9 cellular contexts compared by ENCODE assay signal in the genomic region with DNA sequence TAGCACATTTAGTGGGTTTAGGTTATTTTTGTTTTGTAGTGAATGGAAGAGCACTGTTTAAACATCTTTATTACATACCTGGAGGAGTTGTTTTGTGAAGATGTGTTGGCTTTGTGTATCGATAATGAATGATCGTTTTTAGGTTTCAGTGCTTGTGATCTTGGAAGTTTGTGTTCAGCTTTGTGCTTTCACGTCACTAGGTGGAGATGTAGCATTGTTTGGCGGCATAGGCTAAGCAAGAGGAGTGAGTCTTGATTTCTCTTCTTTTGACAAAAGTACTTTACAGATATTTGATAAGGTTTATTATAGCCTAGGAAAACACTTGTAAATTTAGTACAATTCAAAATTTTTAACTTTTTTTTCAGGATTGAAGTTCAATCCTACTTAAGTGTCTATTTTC. TPM values are rescaled to one million over a fixed set of nuclear protein-coding genes. Genes with fewer than 3 reads are reported as not detected.
DNase-seq lines count a peak whose midpoint lies in the region; ATAC-seq and TF ChIP-seq lines count a peak whose summit lies in the region.
"Had no signal": no experiment of that assay in that cellular context is flagged by ENCODE, and none has a peak within 500 bp of the region (broad histone marks: within the 10 kb centered on the region; RNA-seq: fewer than 3 reads in every experiment).

No MANE protein-coding gene starts in this region.

- peak; percentile 18 for DNase-seq in DMS114 treated with DMSO at 0.1 percent for 48 hours (lab: John Stamatoyannopoulos, UW; ENCODE audit: unreplicated experiment)
- peak; percentile 48 for DNase-seq in astrocyte of the hippocampus (ENCODE audit: low read depth, low spot score)
- peak; percentile 28 for DNase-seq in left kidney (ENCODE audit: low read depth, low spot score)
- no peak for DNase-seq in retina
- no peak for DNase-seq in occipital lobe (lab: John Stamatoyannopoulos, UW)
- DNase-seq: left ventricle myocardium superior had no signal

- no peak for TF ChIP-seq EP300 in Ishikawa (IDR thresholded peaks at IDR 0.05; ENCODE audit: borderline replicate concordance)

- ATAC-seq in HG03442 (IDR thresholded peaks at IDR 0.05; ENCODE audit: unreplicated experiment) (no peak), GM21786 (IDR thresholded peaks at IDR 0.05; ENCODE audit: unreplicated experiment) (no peak)
- ATAC-seq: left ventricle myocardium superior had no signal

- peak; percentile 36; the same call in 1 of the 2 replicates for TF ChIP-seq RAD21 in Ishikawa (IDR thresholded peaks at IDR 0.05; ENCODE audit: low read depth)

TF ChIP-seq in Ishikawa, 13 proteins besides CTCF, POLR2A, EP300 and RAD21:
- no peak for TF ChIP-seq REST (IDR thresholded peaks at IDR 0.05; ENCODE audit: low read depth)
- no peak for TF ChIP-seq ZBTB7A (IDR thresholded peaks at IDR 0.05; ENCODE audit: low read depth)
- no peak for TF ChIP-seq TAF1 (IDR thresholded peaks at IDR 0.05; ENCODE audit: low read depth)
- no peak for TF ChIP-seq EGR1 (IDR thresholded peaks at IDR 0.05)
- no peak for TF ChIP-seq FOXM1 (IDR thresholded peaks at IDR 0.05; ENCODE audit: borderline replicate concordance, low read depth)
- no peak for TF ChIP-seq MAX (IDR thresholded peaks at IDR 0.05)
- TF ChIP-seq YY1 (IDR thresholded peaks at IDR 0.05; ENCODE audit: low read depth), result no peak

RNA-seq across cellular contexts. Expression of gene PDK3, which starts 50.4 kb away (rescaled TPM):
- total RNA-seq in occipital lobe, result 6.2 TPM

Comparison
In these comparisons a context has a peak if more than half of its experiments do, and no peak if none do; other contexts are left out.
1. DNase-seq: peak in DMS114 treated with DMSO at 0.1 percent for 48 hours (single experiment), astrocyte of the hippocampus (single experiment) and left kidney (single experiment); none in retina (single experiment) and occipital lobe (single experiment).